7 cellular contexts compared by ENCODE assay signal in genomic region chr1:161119379-161120061, GRCh38. TPM values are rescaled to one million over a fixed set of nuclear protein-coding genes. Genes with fewer than 3 reads are reported as not detected.
DNase-seq lines count a peak whose midpoint lies in the region; ATAC-seq and TF ChIP-seq lines count a peak whose summit lies in the region.

No MANE protein-coding gene starts in this region.

- TF ChIP-seq POLR2A in GM18505 (IDR thresholded peaks at IDR 0.05; ENCODE audit: borderline replicate concordance, extremely low read depth, insufficient read depth, insufficient read length) (peak; percentile 36), body of pancreas (IDR thresholded peaks at IDR 0.05) (peak in 1 of 3 donors; percentile 18)

- peaks cover 58% of the 10 kb centered on the region for H3K4me1 ChIP-seq in body of pancreas

- DNase-seq in T-helper 1 cell, result peak; percentile 30 to 79 (median 53)
- DNase-seq in body of pancreas, result peak; percentile 61 to 81 (median 72)
- no peak for DNase-seq in kidney epithelial cell (ENCODE audit: low read depth)
- DNase-seq in stimulated activated CD4-positive, alpha-beta T cell treated with anti-CD3 and anti-CD28 coated beads, Interleukin-4, amount 100 ng/mL, for 48 hours (ENCODE audit: low read depth in 2 of 2), result peak; percentile 48 to 52

- H3K9me3 ChIP-seq in body of pancreas, result no peaks in the 10 kb centered on the region

- 15 to 20% methylated on average over 3 to 4 of the region's 4 CpGs for WGBS in body of pancreas, 2 donors

- ATAC-seq in GM18505 (IDR thresholded peaks at IDR 0.05; ENCODE audit: unreplicated experiment) (no peak), HG03442 (IDR thresholded peaks at IDR 0.05; ENCODE audit: unreplicated experiment) (peak; percentile 41), body of pancreas (peak; percentile 68), HG03039 (IDR thresholded peaks at IDR 0.05; ENCODE audit: unreplicated experiment) (no peak)

- H3K27me3 ChIP-seq in body of pancreas, result no peaks in the 10 kb centered on the region
- no peaks in the 10 kb centered on the region for H3K27me3 ChIP-seq in kidney epithelial cell (ENCODE audit: control insufficient read depth, insufficient read depth, low read length)

- intact Hi-C loops in body of pancreas (cut with DNase I), result no loop called here

- H3K4me3 ChIP-seq in body of pancreas (no peak overlapping the region), kidney epithelial cell (ENCODE audit: low read depth, low read length) (no peak overlapping the region)

- peak in 6 of 7 experiments; percentile 7 to 59 (median 52) for TF ChIP-seq CTCF in body of pancreas (IDR thresholded peaks at IDR 0.05)
- TF ChIP-seq CTCF in kidney epithelial cell (IDR thresholded peaks at IDR 0.05; ENCODE audit: insufficient read depth, low read length, poor library complexity, severe bottlenecking), result peak; percentile 42

- H3K36me3 ChIP-seq in body of pancreas (replicated peaks in 1 of 2; ENCODE audit: insufficient read depth in 1 of 2, low read depth in 2 of 2) (peaks cover 4 to 24% of the 10 kb centered on the region in 2 donors), kidney epithelial cell (ENCODE audit: control insufficient read depth, insufficient read depth, low read length) (peaks cover 2% of the 10 kb centered on the region)

- peak overlapping the region; percentile 82 to 96 (median 90) for H3K27ac ChIP-seq in body of pancreas

RNA-seq across cellular contexts. Expression of gene NIT1, which starts 1.6 kb away (rescaled TPM):
- 10 to 100 TPM; 22.8 to 38.6 TPM for total RNA-seq in body of pancreas
- total RNA-seq in kidney epithelial cell, result 28.7 and 35.8 TPM in 2 replicates

RNA-seq across cellular contexts. Expression of gene PFDN2, which starts 1.7 kb away (rescaled TPM):
- total RNA-seq in body of pancreas, result 10 to 100 TPM; 29.6 to 54.7 TPM
- total RNA-seq in kidney epithelial cell, result 98.4 and 132 TPM in 2 replicates

RNA-seq across cellular contexts. Expression of gene DEDD, which starts 12.9 kb away (rescaled TPM):
- total RNA-seq in body of pancreas (10 to 100 TPM; 12.9 to 15.8 TPM), kidney epithelial cell (29.3 and 42.1 TPM in 2 replicates)

RNA-seq across cellular contexts. Expression of gene KLHDC9, which starts 21.4 kb away (rescaled TPM):
- 10 to 100 TPM; 13.5 to 22.7 TPM for total RNA-seq in body of pancreas
- 2.9 and 3.1 TPM in 2 replicates for total RNA-seq in kidney epithelial cell

RNA-seq across cellular contexts. Expression of gene NECTIN4, which starts 30.2 kb away (rescaled TPM):
- total RNA-seq in body of pancreas (1 to 10 TPM; 3.0 to 4.2 TPM), kidney epithelial cell (13.1 and 13.6 TPM in 2 replicates)

Comparison
In these comparisons a context has a peak if more than half of its experiments do, and no peak if none do; other contexts are left out.
1. ATAC-seq: peak in HG03442 (single experiment) and body of pancreas (single experiment); none in GM18505 (single experiment) and HG03039 (single experiment).